1 cellular context compared by ENCODE assay signal in the genomic region with DNA sequence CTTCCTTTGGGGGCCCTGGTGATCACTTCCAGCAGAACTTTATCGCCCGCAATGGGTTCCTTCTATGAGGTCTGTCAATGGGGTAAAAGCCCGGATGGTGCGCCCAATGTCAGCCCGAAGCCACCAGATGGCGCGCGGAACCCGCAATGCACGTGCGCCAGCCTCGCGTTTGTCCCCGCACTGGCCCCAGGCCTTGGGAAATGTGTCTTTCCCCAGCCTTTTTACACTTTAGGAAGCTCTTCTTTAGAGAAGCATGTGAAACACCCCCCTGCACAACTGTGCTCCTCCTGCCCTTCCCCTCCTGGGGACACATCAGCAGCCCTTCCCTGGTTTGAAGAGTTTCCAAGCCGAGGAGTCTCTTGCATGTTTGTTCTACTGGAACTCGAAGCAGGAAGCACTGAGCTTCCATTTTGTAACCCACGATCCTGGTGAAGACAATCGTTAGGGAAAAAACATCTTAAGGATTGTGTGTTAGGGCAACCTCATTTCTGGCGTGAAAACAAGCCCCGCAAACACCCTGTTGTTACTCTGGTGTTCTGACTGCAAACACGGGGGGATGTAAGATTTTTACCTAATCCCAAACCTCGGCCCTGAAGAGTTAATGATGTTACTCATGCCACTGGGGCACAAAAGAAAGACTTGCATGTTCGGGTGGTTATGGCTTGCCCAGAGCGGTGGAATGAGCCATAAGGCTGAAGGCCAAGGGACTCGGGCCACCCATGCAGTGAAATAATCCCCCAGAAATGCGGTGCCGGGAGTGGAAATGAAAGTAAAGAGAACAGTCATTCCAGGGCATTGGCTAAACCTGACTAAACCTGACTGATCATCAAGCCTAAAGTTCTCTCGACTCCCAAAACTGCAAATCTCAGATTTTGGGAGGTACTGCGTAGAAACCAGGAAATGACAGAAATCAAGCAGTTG.
TF ChIP-seq lines count a peak whose summit lies in the region.

No MANE protein-coding gene starts in this region.

TF ChIP-seq in HepG2, 621 proteins besides CTCF, POLR2A, EP300 and RAD21 (continued from another document and continues in another):
- TF ChIP-seq, protein P1, sequence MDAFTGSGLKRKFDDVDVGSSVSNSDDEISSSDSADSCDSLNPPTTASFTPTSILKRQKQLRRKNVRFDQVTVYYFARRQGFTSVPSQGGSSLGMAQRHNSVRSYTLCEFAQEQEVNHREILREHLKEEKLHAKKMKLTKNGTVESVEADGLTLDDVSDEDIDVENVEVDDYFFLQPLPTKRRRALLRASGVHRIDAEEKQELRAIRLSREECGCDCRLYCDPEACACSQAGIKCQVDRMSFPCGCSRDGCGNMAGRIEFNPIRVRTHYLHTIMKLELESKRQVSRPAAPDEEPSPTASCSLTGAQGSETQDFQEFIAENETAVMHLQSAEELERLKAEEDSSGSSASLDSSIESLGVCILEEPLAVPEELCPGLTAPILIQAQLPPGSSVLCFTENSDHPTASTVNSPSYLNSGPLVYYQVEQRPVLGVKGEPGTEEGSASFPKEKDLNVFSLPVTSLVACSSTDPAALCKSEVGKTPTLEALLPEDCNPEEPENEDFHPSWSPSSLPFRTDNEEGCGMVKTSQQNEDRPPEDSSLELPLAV (CRISPR knock-in tag; conservative IDR thresholded peaks at IDR 0.05; ENCODE audit: low read depth), result no peak
- TF ChIP-seq ZNF343 (CRISPR knock-in tag; IDR thresholded peaks at IDR 0.05) (peak; percentile 41; the same call in 1 of the 2 replicates), ZNF782 (CRISPR knock-in tag; IDR thresholded peaks at IDR 0.05; ENCODE audit: borderline replicate concordance) (no peak), ZMYM4 (CRISPR knock-in tag; IDR thresholded peaks at IDR 0.05) (peak; percentile 63), ZNF839 (CRISPR knock-in tag; IDR thresholded peaks at IDR 0.05; ENCODE audit: borderline replicate concordance) (no peak), FOXA1 (IDR thresholded peaks at IDR 0.05) (no peak), FOXA1 (CRISPR knock-in tag; IDR thresholded peaks at IDR 0.05) (0 out of 2 replicates have a peak, but pooled peaks have one; percentile 18), KLF11 (CRISPR knock-in tag; IDR thresholded peaks at IDR 0.05) (0 out of 2 replicates have a peak, but pooled peaks have one; percentile 35), ISL2 (CRISPR knock-in tag; IDR thresholded peaks at IDR 0.05) (0 out of 2 replicates have a peak, but pooled peaks have one; percentile 27), ZNF546 (CRISPR knock-in tag; conservative IDR thresholded peaks at IDR 0.05) (no peak), CCAR2 (optimal IDR thresholded peaks at IDR 0.05; ENCODE audit: low read depth, low read length) (no peak), CBX1 (IDR thresholded peaks at IDR 0.05; ENCODE audit: low read depth) (no peak), ZSCAN21 (CRISPR knock-in tag; IDR thresholded peaks at IDR 0.05; ENCODE audit: borderline replicate concordance) (0 out of 2 replicates have a peak, but pooled peaks have one; percentile 26), ZNF496 (CRISPR knock-in tag; IDR thresholded peaks at IDR 0.05; ENCODE audit: insufficient replicate concordance) (no peak), NFIC (IDR thresholded peaks at IDR 0.05; ENCODE audit: low read length) (no peak), PRMT3 (CRISPR knock-in tag; IDR thresholded peaks at IDR 0.05; ENCODE audit: borderline replicate concordance, low read depth) (no peak), ZBTB1 (CRISPR knock-in tag; IDR thresholded peaks at IDR 0.05; ENCODE audit: borderline replicate concordance) (no peak), SKI (IDR thresholded peaks at IDR 0.05; ENCODE audit: partially characterized antibody) (no peak), ELF4 (CRISPR knock-in tag; IDR thresholded peaks at IDR 0.05; ENCODE audit: borderline replicate concordance) (no peak), ZNF709 (CRISPR knock-in tag; IDR thresholded peaks at IDR 0.05) (peak; percentile 55; the same call in 1 of the 2 replicates), KLF12 (CRISPR knock-in tag; IDR thresholded peaks at IDR 0.05; ENCODE audit: borderline replicate concordance) (no peak), ZNF703 (CRISPR knock-in tag; IDR thresholded peaks at IDR 0.05; ENCODE audit: borderline replicate concordance) (no peak), BCL6 (CRISPR knock-in tag; IDR thresholded peaks at IDR 0.05) (0 out of 2 replicates have a peak, but pooled peaks have one; percentile 51), KLF15 (CRISPR knock-in tag; IDR thresholded peaks at IDR 0.05; ENCODE audit: borderline replicate concordance) (no peak), SIN3B (IDR thresholded peaks at IDR 0.05; ENCODE audit: low read length) (no peak), ATF7-NPFF (CRISPR knock-in tag; IDR thresholded peaks at IDR 0.05; ENCODE audit: low read depth) (peak; percentile 82), FLYWCH1 (CRISPR knock-in tag; IDR thresholded peaks at IDR 0.05) (no peak), ZNF564 (CRISPR knock-in tag; IDR thresholded peaks at IDR 0.05) (no peak), EEA1 (CRISPR knock-in tag; IDR thresholded peaks at IDR 0.05; ENCODE audit: borderline replicate concordance) (no peak)
- TF ChIP-seq, protein P2, sequence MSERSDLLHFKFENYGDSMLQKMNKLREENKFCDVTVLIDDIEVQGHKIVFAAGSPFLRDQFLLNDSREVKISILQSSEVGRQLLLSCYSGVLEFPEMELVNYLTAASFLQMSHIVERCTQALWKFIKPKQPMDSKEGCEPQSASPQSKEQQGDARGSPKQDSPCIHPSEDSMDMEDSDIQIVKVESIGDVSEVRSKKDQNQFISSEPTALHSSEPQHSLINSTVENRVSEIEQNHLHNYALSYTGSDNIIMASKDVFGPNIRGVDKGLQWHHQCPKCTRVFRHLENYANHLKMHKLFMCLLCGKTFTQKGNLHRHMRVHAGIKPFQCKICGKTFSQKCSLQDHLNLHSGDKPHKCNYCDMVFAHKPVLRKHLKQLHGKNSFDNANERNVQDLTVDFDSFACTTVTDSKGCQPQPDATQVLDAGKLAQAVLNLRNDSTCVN (CRISPR knock-in tag; IDR thresholded peaks at IDR 0.05; ENCODE audit: borderline replicate concordance), result peak; percentile 42; the same call in 1 of the 2 replicates
- TF ChIP-seq, protein P3, sequence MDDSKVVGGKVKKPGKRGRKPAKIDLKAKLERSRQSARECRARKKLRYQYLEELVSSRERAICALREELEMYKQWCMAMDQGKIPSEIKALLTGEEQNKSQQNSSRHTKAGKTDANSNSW (CRISPR knock-in tag; IDR thresholded peaks at IDR 0.05; ENCODE audit: borderline replicate concordance), result no peak
- TF ChIP-seq, protein P4, sequence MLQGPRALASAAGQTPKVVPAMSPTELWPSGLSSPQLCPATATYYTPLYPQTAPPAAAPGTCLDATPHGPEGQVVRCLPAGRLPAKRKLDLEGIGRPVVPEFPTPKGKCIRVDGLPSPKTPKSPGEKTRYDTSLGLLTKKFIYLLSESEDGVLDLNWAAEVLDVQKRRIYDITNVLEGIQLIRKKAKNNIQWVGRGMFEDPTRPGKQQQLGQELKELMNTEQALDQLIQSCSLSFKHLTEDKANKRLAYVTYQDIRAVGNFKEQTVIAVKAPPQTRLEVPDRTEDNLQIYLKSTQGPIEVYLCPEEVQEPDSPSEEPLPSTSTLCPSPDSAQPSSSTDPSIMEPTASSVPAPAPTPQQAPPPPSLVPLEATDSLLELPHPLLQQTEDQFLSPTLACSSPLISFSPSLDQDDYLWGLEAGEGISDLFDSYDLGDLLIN (CRISPR knock-in tag; IDR thresholded peaks at IDR 0.05; ENCODE audit: borderline replicate concordance), result no peak
- TF ChIP-seq, protein P5, sequence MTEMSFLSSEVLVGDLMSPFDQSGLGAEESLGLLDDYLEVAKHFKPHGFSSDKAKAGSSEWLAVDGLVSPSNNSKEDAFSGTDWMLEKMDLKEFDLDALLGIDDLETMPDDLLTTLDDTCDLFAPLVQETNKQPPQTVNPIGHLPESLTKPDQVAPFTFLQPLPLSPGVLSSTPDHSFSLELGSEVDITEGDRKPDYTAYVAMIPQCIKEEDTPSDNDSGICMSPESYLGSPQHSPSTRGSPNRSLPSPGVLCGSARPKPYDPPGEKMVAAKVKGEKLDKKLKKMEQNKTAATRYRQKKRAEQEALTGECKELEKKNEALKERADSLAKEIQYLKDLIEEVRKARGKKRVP (CRISPR knock-in tag; IDR thresholded peaks at IDR 0.05), result peak in 1 of 2 experiments; percentile 42; a peak in 1 of 4 replicates
- TF ChIP-seq, protein P6, sequence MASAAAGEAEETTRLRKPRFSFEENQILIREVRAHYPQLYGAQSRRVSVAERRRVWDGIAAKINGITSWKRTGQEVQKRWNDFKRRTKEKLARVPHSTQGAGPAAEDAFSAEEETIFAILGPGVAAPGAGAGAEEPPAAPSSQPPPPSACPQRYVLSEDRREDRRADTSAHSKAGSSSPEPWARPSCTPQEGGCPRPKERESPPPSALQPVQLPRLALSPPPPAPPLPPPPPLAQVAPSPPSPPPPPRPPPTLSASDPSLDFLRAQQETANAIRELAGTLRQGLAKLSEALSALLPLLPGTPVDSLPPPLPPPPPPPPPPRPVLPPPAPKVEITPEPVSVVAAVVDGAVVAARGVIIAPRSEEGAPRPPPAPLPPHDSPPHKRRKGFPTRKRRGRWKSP (CRISPR knock-in tag; IDR thresholded peaks at IDR 0.05), result no peak; the same call in 1 of the 2 replicates
- TF ChIP-seq, protein P7, sequence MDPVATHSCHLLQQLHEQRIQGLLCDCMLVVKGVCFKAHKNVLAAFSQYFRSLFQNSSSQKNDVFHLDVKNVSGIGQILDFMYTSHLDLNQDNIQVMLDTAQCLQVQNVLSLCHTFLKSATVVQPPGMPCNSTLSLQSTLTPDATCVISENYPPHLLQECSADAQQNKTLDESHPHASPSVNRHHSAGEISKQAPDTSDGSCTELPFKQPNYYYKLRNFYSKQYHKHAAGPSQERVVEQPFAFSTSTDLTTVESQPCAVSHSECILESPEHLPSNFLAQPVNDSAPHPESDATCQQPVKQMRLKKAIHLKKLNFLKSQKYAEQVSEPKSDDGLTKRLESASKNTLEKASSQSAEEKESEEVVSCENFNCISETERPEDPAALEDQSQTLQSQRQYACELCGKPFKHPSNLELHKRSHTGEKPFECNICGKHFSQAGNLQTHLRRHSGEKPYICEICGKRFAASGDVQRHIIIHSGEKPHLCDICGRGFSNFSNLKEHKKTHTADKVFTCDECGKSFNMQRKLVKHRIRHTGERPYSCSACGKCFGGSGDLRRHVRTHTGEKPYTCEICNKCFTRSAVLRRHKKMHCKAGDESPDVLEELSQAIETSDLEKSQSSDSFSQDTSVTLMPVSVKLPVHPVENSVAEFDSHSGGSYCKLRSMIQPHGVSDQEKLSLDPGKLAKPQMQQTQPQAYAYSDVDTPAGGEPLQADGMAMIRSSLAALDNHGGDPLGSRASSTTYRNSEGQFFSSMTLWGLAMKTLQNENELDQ (CRISPR knock-in tag; IDR thresholded peaks at IDR 0.05; ENCODE audit: borderline replicate concordance), result no peak
- TF ChIP-seq, protein P8, sequence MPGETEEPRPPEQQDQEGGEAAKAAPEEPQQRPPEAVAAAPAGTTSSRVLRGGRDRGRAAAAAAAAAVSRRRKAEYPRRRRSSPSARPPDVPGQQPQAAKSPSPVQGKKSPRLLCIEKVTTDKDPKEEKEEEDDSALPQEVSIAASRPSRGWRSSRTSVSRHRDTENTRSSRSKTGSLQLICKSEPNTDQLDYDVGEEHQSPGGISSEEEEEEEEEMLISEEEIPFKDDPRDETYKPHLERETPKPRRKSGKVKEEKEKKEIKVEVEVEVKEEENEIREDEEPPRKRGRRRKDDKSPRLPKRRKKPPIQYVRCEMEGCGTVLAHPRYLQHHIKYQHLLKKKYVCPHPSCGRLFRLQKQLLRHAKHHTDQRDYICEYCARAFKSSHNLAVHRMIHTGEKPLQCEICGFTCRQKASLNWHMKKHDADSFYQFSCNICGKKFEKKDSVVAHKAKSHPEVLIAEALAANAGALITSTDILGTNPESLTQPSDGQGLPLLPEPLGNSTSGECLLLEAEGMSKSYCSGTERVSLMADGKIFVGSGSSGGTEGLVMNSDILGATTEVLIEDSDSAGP (CRISPR knock-in tag; IDR thresholded peaks at IDR 0.05; ENCODE audit: borderline replicate concordance), result peak; percentile 89
- TF ChIP-seq, protein P9, sequence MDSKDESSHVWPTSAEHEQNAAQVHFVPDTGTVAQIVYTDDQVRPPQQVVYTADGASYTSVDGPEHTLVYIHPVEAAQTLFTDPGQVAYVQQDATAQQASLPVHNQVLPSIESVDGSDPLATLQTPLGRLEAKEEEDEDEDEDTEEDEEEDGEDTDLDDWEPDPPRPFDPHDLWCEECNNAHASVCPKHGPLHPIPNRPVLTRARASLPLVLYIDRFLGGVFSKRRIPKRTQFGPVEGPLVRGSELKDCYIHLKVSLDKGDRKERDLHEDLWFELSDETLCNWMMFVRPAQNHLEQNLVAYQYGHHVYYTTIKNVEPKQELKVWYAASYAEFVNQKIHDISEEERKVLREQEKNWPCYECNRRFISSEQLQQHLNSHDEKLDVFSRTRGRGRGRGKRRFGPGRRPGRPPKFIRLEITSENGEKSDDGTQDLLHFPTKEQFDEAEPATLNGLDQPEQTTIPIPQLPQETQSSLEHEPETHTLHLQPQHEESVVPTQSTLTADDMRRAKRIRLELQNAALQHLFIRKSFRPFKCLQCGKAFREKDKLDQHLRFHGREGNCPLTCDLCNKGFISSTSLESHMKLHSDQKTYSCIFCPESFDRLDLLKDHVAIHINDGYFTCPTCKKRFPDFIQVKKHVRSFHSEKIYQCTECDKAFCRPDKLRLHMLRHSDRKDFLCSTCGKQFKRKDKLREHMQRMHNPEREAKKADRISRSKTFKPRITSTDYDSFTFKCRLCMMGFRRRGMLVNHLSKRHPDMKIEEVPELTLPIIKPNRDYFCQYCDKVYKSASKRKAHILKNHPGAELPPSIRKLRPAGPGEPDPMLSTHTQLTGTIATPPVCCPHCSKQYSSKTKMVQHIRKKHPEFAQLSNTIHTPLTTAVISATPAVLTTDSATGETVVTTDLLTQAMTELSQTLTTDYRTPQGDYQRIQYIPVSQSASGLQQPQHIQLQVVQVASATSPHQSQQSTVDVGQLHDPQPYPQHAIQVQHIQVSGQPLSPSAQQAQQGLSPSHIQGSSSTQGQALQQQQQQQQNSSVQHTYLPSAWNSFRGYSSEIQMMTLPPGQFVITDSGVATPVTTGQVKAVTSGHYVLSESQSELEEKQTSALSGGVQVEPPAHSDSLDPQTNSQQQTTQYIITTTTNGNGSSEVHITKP (CRISPR knock-in tag; IDR thresholded peaks at IDR 0.05; ENCODE audit: low read depth), result no peak
- TF ChIP-seq, protein P10, sequence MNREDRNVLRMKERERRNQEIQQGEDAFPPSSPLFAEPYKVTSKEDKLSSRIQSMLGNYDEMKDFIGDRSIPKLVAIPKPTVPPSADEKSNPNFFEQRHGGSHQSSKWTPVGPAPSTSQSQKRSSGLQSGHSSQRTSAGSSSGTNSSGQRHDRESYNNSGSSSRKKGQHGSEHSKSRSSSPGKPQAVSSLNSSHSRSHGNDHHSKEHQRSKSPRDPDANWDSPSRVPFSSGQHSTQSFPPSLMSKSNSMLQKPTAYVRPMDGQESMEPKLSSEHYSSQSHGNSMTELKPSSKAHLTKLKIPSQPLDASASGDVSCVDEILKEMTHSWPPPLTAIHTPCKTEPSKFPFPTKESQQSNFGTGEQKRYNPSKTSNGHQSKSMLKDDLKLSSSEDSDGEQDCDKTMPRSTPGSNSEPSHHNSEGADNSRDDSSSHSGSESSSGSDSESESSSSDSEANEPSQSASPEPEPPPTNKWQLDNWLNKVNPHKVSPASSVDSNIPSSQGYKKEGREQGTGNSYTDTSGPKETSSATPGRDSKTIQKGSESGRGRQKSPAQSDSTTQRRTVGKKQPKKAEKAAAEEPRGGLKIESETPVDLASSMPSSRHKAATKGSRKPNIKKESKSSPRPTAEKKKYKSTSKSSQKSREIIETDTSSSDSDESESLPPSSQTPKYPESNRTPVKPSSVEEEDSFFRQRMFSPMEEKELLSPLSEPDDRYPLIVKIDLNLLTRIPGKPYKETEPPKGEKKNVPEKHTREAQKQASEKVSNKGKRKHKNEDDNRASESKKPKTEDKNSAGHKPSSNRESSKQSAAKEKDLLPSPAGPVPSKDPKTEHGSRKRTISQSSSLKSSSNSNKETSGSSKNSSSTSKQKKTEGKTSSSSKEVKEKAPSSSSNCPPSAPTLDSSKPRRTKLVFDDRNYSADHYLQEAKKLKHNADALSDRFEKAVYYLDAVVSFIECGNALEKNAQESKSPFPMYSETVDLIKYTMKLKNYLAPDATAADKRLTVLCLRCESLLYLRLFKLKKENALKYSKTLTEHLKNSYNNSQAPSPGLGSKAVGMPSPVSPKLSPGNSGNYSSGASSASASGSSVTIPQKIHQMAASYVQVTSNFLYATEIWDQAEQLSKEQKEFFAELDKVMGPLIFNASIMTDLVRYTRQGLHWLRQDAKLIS (CRISPR knock-in tag; IDR thresholded peaks at IDR 0.05), result no peak; the same call in 1 of the 2 replicates
